10 cellular contexts compared by ENCODE assay signal in the genomic region with DNA sequence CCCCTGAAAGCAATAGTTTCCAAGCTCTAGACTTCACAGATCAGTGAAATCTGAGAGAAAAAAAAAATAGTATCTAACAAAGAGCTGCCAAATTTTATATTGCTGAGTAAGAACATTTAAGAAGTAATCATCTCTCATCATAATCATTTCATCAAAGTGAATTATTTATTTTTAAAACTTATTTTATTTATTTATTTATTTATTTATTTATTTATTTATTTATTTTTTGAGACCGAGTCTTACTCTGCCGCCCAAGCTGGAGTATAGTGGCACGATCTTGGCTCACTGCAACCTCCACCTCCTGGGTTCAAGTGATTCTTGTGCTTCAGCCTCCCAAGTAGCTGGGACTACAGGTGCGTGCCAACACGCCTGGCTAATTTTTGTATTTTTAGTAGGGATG. TPM values are rescaled to one million over a fixed set of nuclear protein-coding genes. Genes with fewer than 3 reads are reported as not detected.
"Had no signal": no experiment of that assay in that cellular context is flagged by ENCODE, and none has a peak within 500 bp of the region (broad histone marks: within the 10 kb centered on the region; RNA-seq: fewer than 3 reads in every experiment).

No MANE protein-coding gene starts in this region.

RNA-seq across cellular contexts. Expression of gene ANKRD2, which starts 3.9 kb away (rescaled TPM):
- total RNA-seq: hepatocyte, left lobe of liver, osteocyte, sciatic nerve had no signal

RNA-seq across cellular contexts. Expression of gene HOGA1, which starts 7.7 kb away (rescaled TPM):
- total RNA-seq: naive thymus-derived CD4-positive, alpha-beta T cell; osteocyte had no signal

RNA-seq across cellular contexts. Expression of gene C10orf62, which starts 13.0 kb away (rescaled TPM):
- total RNA-seq: dermis microvascular lymphatic vessel endothelial cell; fibroblast of lung; foreskin keratinocyte; lung microvascular endothelial cell; naive thymus-derived CD4-positive, alpha-beta T cell; osteocyte; pulmonary artery endothelial cell; sciatic nerve had no signal
